Comparison of ENCODE assay signal across 27 cellular contexts in genomic region chr16:49809561-49809960, GRCh38. TPM values are rescaled to one million over a fixed set of nuclear protein-coding genes. Genes with fewer than 3 reads are reported as not detected.
"Had no signal": no experiment of that assay in that cellular context is flagged by ENCODE, and none has a peak within 500 bp of the region (broad histone marks: within the 10 kb centered on the region; RNA-seq: fewer than 3 reads in every experiment).

No MANE protein-coding gene starts in this region.

- H3K4me1 ChIP-seq: lower lobe of right lung, right lobe of liver had no signal

- H3K4me1 Mint-ChIP-seq: immature natural killer cell; naive thymus-derived CD8-positive, alpha-beta T cell; stimulated activated effector memory CD8-positive, alpha-beta T cell treated with anti-CD3 and anti-CD28 coated beads, Interleukin-12 subunit alpha, Interleukin-12 subunit beta, amount 100 ng/mL, for 72 hours had no signal

- H3K36me3 Mint-ChIP-seq: immature natural killer cell; naive thymus-derived CD8-positive, alpha-beta T cell; stimulated activated effector memory CD8-positive, alpha-beta T cell treated with anti-CD3 and anti-CD28 coated beads, Interleukin-12 subunit alpha, Interleukin-12 subunit beta, amount 100 ng/mL, for 72 hours had no signal

- H3K27ac Mint-ChIP-seq: immature natural killer cell; stimulated activated effector memory CD8-positive, alpha-beta T cell treated with anti-CD3 and anti-CD28 coated beads, Interleukin-12 subunit alpha, Interleukin-12 subunit beta, amount 100 ng/mL, for 72 hours had no signal

- DNase-seq: dorsolateral prefrontal cortex; effector CD4-positive, alpha-beta T cell; foreskin fibroblast; gastrocnemius medialis; heart left ventricle; hippocampal formation; immature natural killer cell; islet precursor cell; kidney glomerular epithelial cell; left ventricle myocardium superior; lower lobe of right lung; naive thymus-derived CD8-positive, alpha-beta T cell; pancreas; right lobe of liver; stimulated activated CD4-positive, alpha-beta T cell treated with anti-CD3 and anti-CD28 coated beads, Interleukin-12 subunit alpha, Interleukin-12 subunit beta, amount 100 ng/mL, for 4 hours; stimulated activated CD4-positive, alpha-beta T cell treated with anti-CD3 and anti-CD28 coated beads, Interleukin-1b, Interleukin-23, amount 100 ng/mL, for 48 hours; stimulated activated CD4-positive, alpha-beta T cell treated with anti-CD3 and anti-CD28 coated beads, Interleukin-4, amount 100 ng/mL, for 24 hours; stimulated activated naive CD4-positive, alpha-beta T cell treated with Interleukin-2 at 50 U/mL for 16 hours; substantia nigra; upper lobe of left lung had no signal

- H3K4me3 Mint-ChIP-seq: immature natural killer cell; naive thymus-derived CD8-positive, alpha-beta T cell; stimulated activated effector memory CD8-positive, alpha-beta T cell treated with anti-CD3 and anti-CD28 coated beads, Interleukin-12 subunit alpha, Interleukin-12 subunit beta, amount 100 ng/mL, for 72 hours had no signal

- H3K27ac ChIP-seq: dorsolateral prefrontal cortex, epithelial cell of prostate, heart left ventricle, lower lobe of right lung, neutrophil, pancreas, right lobe of liver, thoracic aorta, tibial nerve, upper lobe of left lung had no signal

- H3K9me3 ChIP-seq: gastrocnemius medialis, heart left ventricle, lower lobe of right lung, neutrophil, pancreas, right lobe of liver, thoracic aorta, tibial nerve, upper lobe of left lung had no signal

- H3K9me3 Mint-ChIP-seq: immature natural killer cell; naive thymus-derived CD8-positive, alpha-beta T cell; stimulated activated effector memory CD8-positive, alpha-beta T cell treated with anti-CD3 and anti-CD28 coated beads, Interleukin-12 subunit alpha, Interleukin-12 subunit beta, amount 100 ng/mL, for 72 hours had no signal

- H3K27me3 ChIP-seq: dorsolateral prefrontal cortex, gastrocnemius medialis, heart left ventricle, neutrophil, pancreas, right lobe of liver, tibial nerve, upper lobe of left lung had no signal

- H3K4me2 ChIP-seq: smooth muscle cell had no signal

- ATAC-seq: esophagus mucosa; gastrocnemius medialis; heart left ventricle; left ventricle myocardium superior; naive thymus-derived CD8-positive, alpha-beta T cell; pancreas; right lobe of liver; stimulated activated effector memory CD8-positive, alpha-beta T cell treated with anti-CD3 and anti-CD28 coated beads, Interleukin-12 subunit alpha, Interleukin-12 subunit beta, amount 100 ng/mL, for 72 hours had no signal

- H3K36me3 ChIP-seq: gastrocnemius medialis, heart left ventricle, lower lobe of right lung, neutrophil, pancreas, right lobe of liver, thoracic aorta, tibial nerve, upper lobe of left lung had no signal

- H3K4me3 ChIP-seq: dorsolateral prefrontal cortex, gastrocnemius medialis, heart left ventricle, lower lobe of right lung, pancreas, right lobe of liver, smooth muscle cell, thoracic aorta, tibial nerve, upper lobe of left lung had no signal

RNA-seq across cellular contexts. Expression of gene ZNF423, which starts 46.4 kb away (rescaled TPM):
- total RNA-seq: naive thymus-derived CD8-positive, alpha-beta T cell had no signal
